In the genomic region with DNA sequence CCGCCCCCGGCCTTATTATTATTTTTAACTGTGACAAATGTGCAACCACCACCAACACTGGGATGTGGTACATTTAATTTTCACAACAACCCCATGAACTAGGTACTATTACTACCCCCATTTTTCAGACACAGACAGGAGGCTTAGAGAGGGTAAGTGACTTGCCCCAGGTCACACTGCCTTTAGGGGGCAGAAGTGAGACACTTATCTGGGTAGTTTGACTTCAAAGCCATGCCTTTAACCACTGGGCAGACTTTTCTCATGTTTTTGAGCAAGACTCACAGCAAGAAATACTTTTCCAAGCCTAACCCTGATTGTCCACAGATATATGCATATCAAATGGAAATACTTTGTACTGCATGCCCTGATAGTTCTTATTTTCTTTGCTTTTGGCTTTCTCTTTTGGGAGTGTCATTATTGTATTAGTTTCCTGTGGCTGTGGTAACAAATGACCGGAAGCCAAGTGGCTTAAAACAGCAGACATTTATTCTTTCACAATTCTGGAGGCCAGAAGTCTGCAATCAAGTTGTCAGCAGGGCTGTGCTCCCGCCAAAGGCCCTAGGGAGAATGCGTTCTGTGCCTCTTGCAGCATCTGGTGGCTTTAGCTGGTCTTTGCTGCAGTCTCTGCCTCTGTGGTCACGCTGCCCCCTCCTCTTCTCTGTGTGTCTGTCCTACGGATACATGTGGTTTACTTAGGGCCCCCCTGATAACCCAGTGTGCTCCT, we compare ENCODE assay signal across 12 cellular contexts.
DNase-seq lines count a peak whose midpoint lies in the region; FAIRE-seq and TF ChIP-seq lines count a peak whose summit lies in the region.
"Had no signal": no experiment of that assay in that cellular context is flagged by ENCODE, and none has a peak within 500 bp of the region (broad histone marks: within the 10 kb centered on the region; RNA-seq: fewer than 3 reads in every experiment).

No MANE protein-coding gene starts in this region.

- H3K9me3 Mint-ChIP-seq in activated naive CD8-positive, alpha-beta T cell treated with anti-CD3 and anti-CD28 coated beads for 36 hours: peaks cover 15% of the 10 kb centered on the region

- TF ChIP-seq CTCF in fibroblast of pulmonary artery (IDR thresholded peaks at IDR 0.05; ENCODE audit: low read length, missing control alignments): peak; percentile 33

- no peaks in the 10 kb centered on the region for H3K36me3 Mint-ChIP-seq in activated naive CD8-positive, alpha-beta T cell treated with anti-CD3 and anti-CD28 coated beads for 36 hours

- H3K27me3 Mint-ChIP-seq in activated naive CD8-positive, alpha-beta T cell treated with anti-CD3 and anti-CD28 coated beads for 36 hours: no peaks in the 10 kb centered on the region

- H3K4me1 ChIP-seq in BLaER1: peaks cover 9% of the 10 kb centered on the region
- H3K4me1 ChIP-seq: HAP-1, right lobe of liver had no signal

- no peak overlapping the region for H3K4me3 Mint-ChIP-seq in activated naive CD8-positive, alpha-beta T cell treated with anti-CD3 and anti-CD28 coated beads for 36 hours

- H3K27ac ChIP-seq in BLaER1: no peak overlapping the region
- H3K27ac ChIP-seq: right lobe of liver had no signal

- H3K4me1 Mint-ChIP-seq in activated naive CD8-positive, alpha-beta T cell treated with anti-CD3 and anti-CD28 coated beads for 36 hours: no peaks in the 10 kb centered on the region

- peak overlapping the region; percentile 55 for H3K4me2 ChIP-seq in BLaER1

- H3K9ac ChIP-seq in BLaER1: no peak overlapping the region

- H3K36me3 ChIP-seq in BLaER1: no peaks in the 10 kb centered on the region
- H3K36me3 ChIP-seq: HAP-1, right lobe of liver had no signal

- peak; percentile 83 for FAIRE-seq in GM19239 (lab: Jason Lieb, UNC)

- no peak overlapping the region for H3K27ac Mint-ChIP-seq in activated naive CD8-positive, alpha-beta T cell treated with anti-CD3 and anti-CD28 coated beads for 36 hours

- H3K27me3 ChIP-seq in BLaER1: no peaks in the 10 kb centered on the region
- H3K27me3 ChIP-seq: right lobe of liver had no signal

- peaks cover 24% of the 10 kb centered on the region for H3K9me3 ChIP-seq in BLaER1
- H3K9me3 ChIP-seq: right lobe of liver had no signal

- no peak for DNase-seq in GM19239 (ENCODE audit: insufficient read length, low spot score)
- DNase-seq in NCI-H82 treated with DMSO at 0.1 percent for 48 hours (lab: John Stamatoyannopoulos, UW; ENCODE audit: unreplicated experiment): peak; percentile 2
- peak; percentile 44 for DNase-seq in fibroblast of pulmonary artery (ENCODE audit: low read depth)
- DNase-seq in NCI-H146 (lab: John Stamatoyannopoulos, UW): no peak
- no peak for DNase-seq in activated naive CD8-positive, alpha-beta T cell treated with anti-CD3 and anti-CD28 coated beads for 36 hours
- DNase-seq in HT-29 (ENCODE audit: low spot score): no peak
- no peak for DNase-seq in stimulated activated CD4-positive, alpha-beta T cell treated with anti-CD3 and anti-CD28 coated beads, Interleukin-2, amount 100 ng/mL, for 24 hours
- DNase-seq: EL, NCI-H1105 treated with DMSO at 0.1 percent for 48 hours, right lobe of liver had no signal

- no peaks in the 10 kb centered on the region for H4K20me1 ChIP-seq in BLaER1

- H3K4me3 ChIP-seq in BLaER1 (no peak overlapping the region), fibroblast of pulmonary artery (replicated peaks; ENCODE audit: low read depth, low read length) (no peak overlapping the region)
- H3K4me3 ChIP-seq: HAP-1, right lobe of liver had no signal

Comparison
In these comparisons a context has a peak if more than half of its experiments do, and no peak if none do; other contexts are left out.
1. DNase-seq: peak in NCI-H82 treated with DMSO at 0.1 percent for 48 hours (single experiment) and fibroblast of pulmonary artery (single experiment); none in GM19239 (single experiment), NCI-H146 (single experiment), activated naive CD8-positive, alpha-beta T cell treated with anti-CD3 and anti-CD28 coated beads for 36 hours (single experiment), HT-29 (single experiment) and stimulated activated CD4-positive, alpha-beta T cell treated with anti-CD3 and anti-CD28 coated beads, Interleukin-2, amount 100 ng/mL, for 24 hours (0 of 2).